In the genomic region with DNA sequence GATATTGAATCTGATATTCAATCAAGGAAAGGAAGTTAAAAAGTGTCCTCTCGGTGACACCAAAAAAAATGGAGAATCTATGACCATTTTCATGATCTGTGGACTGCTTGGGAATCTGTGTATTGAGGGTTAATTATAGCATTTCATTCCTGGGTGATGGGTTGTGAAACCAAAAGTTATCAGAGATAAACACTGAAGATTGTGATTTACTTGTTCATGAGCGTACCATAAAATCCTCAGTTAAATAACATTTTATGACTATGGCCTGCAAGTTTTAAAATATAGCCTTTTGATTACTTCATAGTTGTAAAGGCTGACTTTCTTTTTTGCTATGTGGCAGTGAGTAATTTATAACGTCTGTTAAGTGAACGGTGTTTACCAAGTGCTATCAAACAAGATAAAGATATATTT, we compare ENCODE assay signal across 17 cellular contexts.
DNase-seq lines count a peak whose midpoint lies in the region; ATAC-seq, FAIRE-seq and TF ChIP-seq lines count a peak whose summit lies in the region.
"Had no signal": no experiment of that assay in that cellular context is flagged by ENCODE, and none has a peak within 500 bp of the region (broad histone marks: within the 10 kb centered on the region; RNA-seq: fewer than 3 reads in every experiment).

No MANE protein-coding gene starts in this region.

- intact Hi-C loops in Caco-2 (cut with micrococcal nuclease; ENCODE audit: unreplicated experiment) = loop anchor here (1.0 to 2.0 kb wide), 6 partner anchors 22 to 310 kb away; partner anchors contain the start of gene SEMA6A
- intact Hi-C loops in mucosa of descending colon (cut with DNase I, micrococcal nuclease) = no loop called here

- H3K27ac Mint-ChIP-seq in Caco-2 (ENCODE audit: unreplicated experiment) = peak overlapping the region; percentile 39
- H3K27ac Mint-ChIP-seq in effector memory CD8-positive, alpha-beta T cell = no peak overlapping the region
- H3K27ac Mint-ChIP-seq: CD4-positive, alpha-beta memory T cell had no signal

- peaks cover 8% of the 10 kb centered on the region for H3K36me3 Mint-ChIP-seq in Caco-2 (ENCODE audit: insufficient read depth, unreplicated experiment)
- no peaks in the 10 kb centered on the region for H3K36me3 Mint-ChIP-seq in effector memory CD8-positive, alpha-beta T cell (ENCODE audit: insufficient read depth)
- H3K36me3 Mint-ChIP-seq: CD4-positive, alpha-beta memory T cell had no signal

- H3K4me1 ChIP-seq in Caco-2 = no peaks in the 10 kb centered on the region; the same call in 1 of the 2 replicates
- H3K4me1 ChIP-seq in mucosa of descending colon (ENCODE audit: low read depth) = no peaks in the 10 kb centered on the region
- H3K4me1 ChIP-seq: A549 had no signal

- no peak for FAIRE-seq in GM12892 (lab: Jason Lieb, UNC)
- FAIRE-seq: A549, HepG2 had no signal

- DNase-seq in Caco-2 (peak in 1 of 2 experiments; percentile 41), HuH-7 (ENCODE audit: low spot score) (peak; percentile 12), fibroblast of villous mesenchyme (ENCODE audit: low read depth) (peak; percentile 29), mucosa of descending colon (no peak), GM12892 (ENCODE audit: insufficient read length) (no peak), NCI-H1048 (lab: John Stamatoyannopoulos, UW) (no peak), CD1c-positive myeloid dendritic cell (ENCODE audit: extremely low spot score) (no peak)
- no peak for DNase-seq in effector memory CD8-positive, alpha-beta T cell
- DNase-seq: AML-193; Calu3; CD4-positive, alpha-beta memory T cell; DMS79 treated with DMSO at 0.1 percent for 48 hours; GF-D8; GOT3; H7 had no signal

- no peaks in the 10 kb centered on the region for H3K27me3 ChIP-seq in Caco-2 (replicated peaks; ENCODE audit: control insufficient read depth, insufficient read depth, low read length)

- H3K4me3 ChIP-seq in Caco-2 (ENCODE audit: low read depth, low read length) (no peak overlapping the region), fibroblast of villous mesenchyme (ENCODE audit: low read depth, low read length) (no peak overlapping the region), mucosa of descending colon (no peak overlapping the region)
- H3K4me3 ChIP-seq: A549 had no signal

- POLR2A ChIA-PET in Caco-2 (lab: Charles Lee) = interaction anchor here (0.5 kb wide), 1 partner anchor 22 kb away, joined by 4 read pairs; no protein-coding TSS in a partner anchor

- H3K9me3 Mint-ChIP-seq in Caco-2 (ENCODE audit: unreplicated experiment) = peaks cover 13% of the 10 kb centered on the region
- peaks cover 0 to 5% of the 10 kb centered on the region in 2 donors for H3K9me3 Mint-ChIP-seq in effector memory CD8-positive, alpha-beta T cell

- peak; percentile 98 for ATAC-seq in mucosa of descending colon
- ATAC-seq in effector memory CD8-positive, alpha-beta T cell (replicated peaks) = no peak
- ATAC-seq: A549, HepG2 had no signal

- H3K9me3 ChIP-seq in Caco-2 = no peaks in the 10 kb centered on the region
- no peaks in the 10 kb centered on the region for H3K9me3 ChIP-seq in mucosa of descending colon
- H3K9me3 ChIP-seq: A549 had no signal

- TF ChIP-seq CTCF in Caco-2 (IDR thresholded peaks at IDR 0.05; ENCODE audit: insufficient read depth in 1 of 2, low read depth in 1 of 2, low read length in 1 of 2, severe bottlenecking in 1 of 2, unreplicated experiment in 1 of 2) = no peak
- no peak for TF ChIP-seq CTCF in fibroblast of villous mesenchyme (IDR thresholded peaks at IDR 0.05; ENCODE audit: insufficient read depth, low read depth, low read length)
- TF ChIP-seq CTCF in mucosa of descending colon (IDR thresholded peaks at IDR 0.05) = no peak

- CTCF ChIA-PET in Caco-2 (lab: Charles Lee) = no interaction called here

- H3K4me1 Mint-ChIP-seq in Caco-2 (ENCODE audit: low read depth, unreplicated experiment) = peaks cover 13% of the 10 kb centered on the region
- H3K4me1 Mint-ChIP-seq in effector memory CD8-positive, alpha-beta T cell (ENCODE audit: low read depth in 2 of 2) = no peaks in the 10 kb centered on the region
- H3K4me1 Mint-ChIP-seq: CD4-positive, alpha-beta memory T cell had no signal

- no TSS peak for BruUV-seq in Caco-2 (replicated peaks; lab: Mats Ljungman, UMichigan)

- TF ChIP-seq POLR2A in GM12892 (IDR thresholded peaks at IDR 0.05; ENCODE audit: low read depth, low read length) = no peak

- peak overlapping the region; percentile 48 for H3K4me3 Mint-ChIP-seq in Caco-2 (ENCODE audit: unreplicated experiment)
- H3K4me3 Mint-ChIP-seq in effector memory CD8-positive, alpha-beta T cell = no peak overlapping the region
- H3K4me3 Mint-ChIP-seq: CD4-positive, alpha-beta memory T cell had no signal

- H3K36me3 ChIP-seq in Caco-2 (ENCODE audit: control insufficient read depth, insufficient read depth, low read length) (no peaks in the 10 kb centered on the region), mucosa of descending colon (ENCODE audit: low read depth) (no peaks in the 10 kb centered on the region)

- no peaks in the 10 kb centered on the region for H3K27me3 Mint-ChIP-seq in Caco-2 (ENCODE audit: insufficient read depth, unreplicated experiment)
- H3K27me3 Mint-ChIP-seq in effector memory CD8-positive, alpha-beta T cell = no peaks in the 10 kb centered on the region
- H3K27me3 Mint-ChIP-seq: CD4-positive, alpha-beta memory T cell had no signal

Comparison
In these comparisons a context has a peak if more than half of its experiments do, and no peak if none do; other contexts are left out.
1. DNase-seq: peak in HuH-7 (single experiment) and fibroblast of villous mesenchyme (single experiment); none in mucosa of descending colon (0 of 3), GM12892 (single experiment), NCI-H1048 (single experiment), CD1c-positive myeloid dendritic cell (single experiment) and effector memory CD8-positive, alpha-beta T cell (0 of 3).